Comparison of ENCODE assay signal across 15 cellular contexts in genomic region chr20:62427172-62428007, GRCh38. TPM values are rescaled to one million over a fixed set of nuclear protein-coding genes. Genes with fewer than 3 reads are reported as not detected.
DNase-seq lines count a peak whose midpoint lies in the region; ATAC-seq, FAIRE-seq and TF ChIP-seq lines count a peak whose summit lies in the region.
"Had no signal": no experiment of that assay in that cellular context is flagged by ENCODE, and none has a peak within 500 bp of the region (broad histone marks: within the 10 kb centered on the region; RNA-seq: fewer than 3 reads in every experiment).

RBBP8NL (minus strand) TSS chr20:62427539; CDS start chr20:62419647, 7,892 bp downstream.

- no peaks in the 10 kb centered on the region for H3F3A ChIP-seq in neural progenitor cell (ENCODE audit: low read depth)

- no peak within 1 kb of the TSS for H3K9ac ChIP-seq in neural progenitor cell

- H3K36me3 Mint-ChIP-seq in neural progenitor cell = no peaks in the 10 kb centered on the region
- H3K36me3 Mint-ChIP-seq: IgD-negative memory B cell, T-cell had no signal

- peak within 1 kb of the TSS; percentile 65 for H3K4me2 ChIP-seq in neural progenitor cell

- H3K27ac ChIP-seq in esophagus squamous epithelium = peak within 1 kb of the TSS; percentile 72 to 85 (median 78)
- H3K27ac ChIP-seq in neural progenitor cell = no peak within 1 kb of the TSS
- H3K27ac ChIP-seq: psoas muscle, vagina had no signal

- peak within 1 kb of the TSS; percentile 34 to 61 (median 50) for H3K4me3 ChIP-seq in esophagus squamous epithelium
- H3K4me3 ChIP-seq in neural progenitor cell = no peak within 1 kb of the TSS
- H3K4me3 ChIP-seq: psoas muscle had no signal

- no peak for ATAC-seq in GM18505 (IDR thresholded peaks at IDR 0.05; ENCODE audit: unreplicated experiment)
- no peak for ATAC-seq in GM21576 (IDR thresholded peaks at IDR 0.05; ENCODE audit: unreplicated experiment)
- ATAC-seq: psoas muscle, T-cell had no signal

- H3K9me3 Mint-ChIP-seq in neural progenitor cell = no peaks in the 10 kb centered on the region
- H3K9me3 Mint-ChIP-seq: IgD-negative memory B cell, T-cell had no signal

- FAIRE-seq in GM19239 (lab: Jason Lieb, UNC) = no peak
- FAIRE-seq: astrocyte had no signal

- 28 to 51% methylated on average over 4 to 8 of the region's 28 CpGs for WGBS in esophagus squamous epithelium, 2 donors

- H4K20me1 ChIP-seq in neural progenitor cell (ENCODE audit: low read depth) = no peaks in the 10 kb centered on the region

- DNase-seq in DMS79 treated with DMSO at 0.1 percent for 48 hours (lab: John Stamatoyannopoulos, UW) = peak; percentile 92
- DNase-seq in NCI-H345 treated with DMSO at 0.1 percent for 48 hours (lab: John Stamatoyannopoulos, UW; ENCODE audit: unreplicated experiment) = peak; percentile 47
- DNase-seq in esophagus squamous epithelium (lab: John Stamatoyannopoulos, UW) = no peak
- no peak for DNase-seq in neural progenitor cell (ENCODE audit: low spot score)
- no peak for DNase-seq in stimulated activated CD8-positive, alpha-beta memory T cell treated with anti-CD3 and anti-CD28 coated beads, Interleukin-4, amount 100 ng/mL, for 48 hours
- no peak for DNase-seq in GM19239 (ENCODE audit: insufficient read length, low spot score)
- DNase-seq: BE2C, NCI-H524, psoas muscle, T-cell had no signal

- peaks cover 11% of the 10 kb centered on the region for H3K4me1 Mint-ChIP-seq in neural progenitor cell
- H3K4me1 Mint-ChIP-seq: IgD-negative memory B cell, T-cell had no signal

- H3K27me3 ChIP-seq in esophagus squamous epithelium (peaks cover 0 to 72% (median 0%) of the 10 kb centered on the region in 4 donors), neural progenitor cell (peaks cover 8% of the 10 kb centered on the region)
- H3K27me3 ChIP-seq: BE2C, vagina had no signal

- peaks cover 18% of the 10 kb centered on the region for H3K27me3 Mint-ChIP-seq in neural progenitor cell (ENCODE audit: insufficient read depth, low read depth)

- H3K27ac Mint-ChIP-seq in neural progenitor cell = no peak within 1 kb of the TSS
- H3K27ac Mint-ChIP-seq: IgD-negative memory B cell had no signal

- peak in 1 of 4 donors; percentile 11 for TF ChIP-seq POLR2A in esophagus squamous epithelium (IDR thresholded peaks at IDR 0.05)
- TF ChIP-seq POLR2A in GM18505 (IDR thresholded peaks at IDR 0.05; ENCODE audit: borderline replicate concordance, extremely low read depth, insufficient read depth, insufficient read length) = no peak

- no peaks in the 10 kb centered on the region for H3K9me3 ChIP-seq in esophagus squamous epithelium
- no peaks in the 10 kb centered on the region for H3K9me3 ChIP-seq in neural progenitor cell (ENCODE audit: low read depth)
- H3K9me3 ChIP-seq: BE2C, psoas muscle, vagina had no signal

- H3K79me2 ChIP-seq in neural progenitor cell (ENCODE audit: low read depth) = no peaks in the 10 kb centered on the region

- no peaks in the 10 kb centered on the region for H3K36me3 ChIP-seq in esophagus squamous epithelium
- H3K36me3 ChIP-seq in neural progenitor cell = no peaks in the 10 kb centered on the region
- H3K36me3 ChIP-seq: BE2C, vagina had no signal

- intact Hi-C loops in esophagus squamous epithelium (cut with DNase I) = no loop called here

- H3K4me1 ChIP-seq in esophagus squamous epithelium (peaks cover 6 to 41% (median 12%) of the 10 kb centered on the region in 3 donors), neural progenitor cell (peaks cover 14% of the 10 kb centered on the region)
- H3K4me1 ChIP-seq: BE2C, psoas muscle had no signal

- TF ChIP-seq CTCF in esophagus squamous epithelium (IDR thresholded peaks at IDR 0.05) (peak in 3 of 6 experiments; percentile 24 to 55 (median 46)), neural progenitor cell (IDR thresholded peaks at IDR 0.05) (no peak)

- H3K4me3 Mint-ChIP-seq in neural progenitor cell = no peak within 1 kb of the TSS
- H3K4me3 Mint-ChIP-seq: IgD-negative memory B cell, T-cell had no signal

- peak within 1 kb of the TSS; percentile 82 for H2AFZ ChIP-seq in neural progenitor cell (replicated peaks)

RNA-seq across cellular contexts. Expression of gene RBBP8NL, which starts in this region (rescaled TPM):
- total RNA-seq in esophagus squamous epithelium (1 to 10 TPM; 1.1 to 6.2 (median 4.0) TPM), neural progenitor cell (ENCODE audit: low replicate concordance) (0.03 TPM in 1 of 2 replicates, not detected in the other)
- total RNA-seq: psoas muscle, T-cell had no signal

Comparison
In these comparisons a context has a peak if more than half of its experiments do, and no peak if none do; other contexts are left out.
1. DNase-seq: peak in DMS79 treated with DMSO at 0.1 percent for 48 hours (single experiment) and NCI-H345 treated with DMSO at 0.1 percent for 48 hours (single experiment); none in esophagus squamous epithelium (single experiment), neural progenitor cell (single experiment), stimulated activated CD8-positive, alpha-beta memory T cell treated with anti-CD3 and anti-CD28 coated beads, Interleukin-4, amount 100 ng/mL, for 48 hours (single experiment) and GM19239 (single experiment).